ENCODE assay signal across 17 cellular contexts in genomic region chr9:27715651-27716050, GRCh38.
DNase-seq lines count a peak whose midpoint lies in the region; FAIRE-seq and TF ChIP-seq lines count a peak whose summit lies in the region.
"Had no signal": no experiment of that assay in that cellular context is flagged by ENCODE, and none has a peak within 500 bp of the region (broad histone marks: within the 10 kb centered on the region; RNA-seq: fewer than 3 reads in every experiment).

No MANE protein-coding gene starts in this region.

- no peaks in the 10 kb centered on the region for H3K4me1 Mint-ChIP-seq in immature natural killer cell
- H3K4me1 Mint-ChIP-seq: CD4-positive, alpha-beta memory T cell had no signal

- CTCF ChIA-PET in HEK293T (lab: Yijun Ruan, JAX): interaction anchor here (0.6 kb wide), 1 partner anchor 177 kb away, joined by 3 read pairs; no protein-coding TSS in a partner anchor

- H4K91ac ChIP-seq in trophoblast cell (ENCODE audit: low read depth, low read length): no peak overlapping the region

- no peak overlapping the region for H3K4ac ChIP-seq in trophoblast cell (ENCODE audit: low read depth, low read length)

- H2BK5ac ChIP-seq in trophoblast cell (ENCODE audit: low read depth, low read length, poor library complexity): no peak overlapping the region

- peak; percentile 48 for DNase-seq in ecto neural progenitor cell (ENCODE audit: low spot score)
- peak; percentile 75 for DNase-seq in islet precursor cell
- DNase-seq in trophoblast cell: peak; percentile 12 to 68
- DNase-seq in urothelium cell line (ENCODE audit: low spot score): no peak
- DNase-seq in HEK293T (ENCODE audit: extremely low spot score): no peak
- DNase-seq in kidney glomerular epithelial cell (lab: John Stamatoyannopoulos, UW): no peak
- no peak for DNase-seq in immature natural killer cell
- DNase-seq in stimulated activated CD4-positive, alpha-beta T cell treated with anti-CD3 and anti-CD28 coated beads, Interleukin-4, amount 100 ng/mL, for 4 hours: no peak
- DNase-seq: ACHN; CD4-positive, alpha-beta memory T cell; DMS153; DMS79; GF-D8; GOT3; H7 had no signal

- no peak overlapping the region for H2BK12ac ChIP-seq in trophoblast cell (ENCODE audit: low read length)

- FAIRE-seq in urothelium cell line (lab: Jason Lieb, UNC): peak; percentile 67
- FAIRE-seq: A204.1 had no signal

- H3K14ac ChIP-seq in trophoblast cell (ENCODE audit: low read length): no peak overlapping the region

- peaks cover 0 to 8% (median 4%) of the 10 kb centered on the region in 3 donors for H3K27me3 Mint-ChIP-seq in immature natural killer cell (ENCODE audit: low read depth in 3 of 3)

- H2AFZ ChIP-seq in trophoblast cell (ENCODE audit: insufficient read depth, low read length, poor library complexity): no peak overlapping the region

- no CpG with 5 or more reads among the region's 2 CpGs for WGBS in trophoblast cell (ENCODE audit: extremely low coverage, insufficient coverage, insufficient read length)

- H3K79me1 ChIP-seq in trophoblast cell (ENCODE audit: low read length): no peaks in the 10 kb centered on the region

- no peak overlapping the region for H3K27ac Mint-ChIP-seq in immature natural killer cell
- H3K27ac Mint-ChIP-seq: CD4-positive, alpha-beta memory T cell had no signal

- H3K23ac ChIP-seq in trophoblast cell (ENCODE audit: low read length): no peak overlapping the region

- H3K79me2 ChIP-seq in trophoblast cell (ENCODE audit: control insufficient read depth, insufficient read depth, low read length, poor library complexity): no peaks in the 10 kb centered on the region

- POLR2A ChIA-PET in HEK293T (lab: Yijun Ruan, JAX): no interaction called here

- H3K36me3 ChIP-seq in trophoblast cell (ENCODE audit: control insufficient read depth in 1 of 2, insufficient read depth in 2 of 2, low read length in 2 of 2): no peaks in the 10 kb centered on the region

- no peaks in the 10 kb centered on the region for H3K27me3 ChIP-seq in trophoblast cell (ENCODE audit: insufficient read depth, low read length)

- H3K4me1 ChIP-seq in trophoblast cell (ENCODE audit: control insufficient read depth in 1 of 2, insufficient read depth in 2 of 2, low read length in 2 of 2): peaks cover 3 to 4% of the 10 kb centered on the region in 2 experiments

- no peak overlapping the region for H3K4me3 Mint-ChIP-seq in immature natural killer cell
- H3K4me3 Mint-ChIP-seq: CD4-positive, alpha-beta memory T cell had no signal

- H3K9me3 Mint-ChIP-seq in immature natural killer cell: peaks cover 0 to 10% (median 3%) of the 10 kb centered on the region in 6 donors

- H3K9ac ChIP-seq in trophoblast cell (ENCODE audit: low read length): no peak overlapping the region

- no peak overlapping the region for H4K8ac ChIP-seq in trophoblast cell (ENCODE audit: low read depth, low read length)

- H3K18ac ChIP-seq in trophoblast cell (ENCODE audit: low read length): no peak overlapping the region

- no peaks in the 10 kb centered on the region for H3K36me3 Mint-ChIP-seq in immature natural killer cell
- H3K36me3 Mint-ChIP-seq: CD4-positive, alpha-beta memory T cell had no signal

- H3K4me2 ChIP-seq in trophoblast cell (ENCODE audit: low read length): no peak overlapping the region

- H3K9me3 ChIP-seq in trophoblast cell (ENCODE audit: insufficient read depth, low read depth, low read length): peaks cover 2% of the 10 kb centered on the region

- no peak overlapping the region for H2BK120ac ChIP-seq in trophoblast cell (ENCODE audit: insufficient read depth, low read length, poor library complexity)

- H2AK5ac ChIP-seq in trophoblast cell (ENCODE audit: low read length): no peak overlapping the region

- no peak overlapping the region for H4K12ac ChIP-seq in trophoblast cell (ENCODE audit: low read depth, low read length)

- no peak overlapping the region for H3K27ac ChIP-seq in trophoblast cell (ENCODE audit: low read depth, low read length)
- H3K27ac ChIP-seq: C4-2B had no signal

- H3K4me3 ChIP-seq in trophoblast cell (ENCODE audit: low read depth, low read length): no peak overlapping the region

TF ChIP-seq in HEK293T, 16 proteins besides CTCF, POLR2A, EP300 and RAD21:
- no peak for TF ChIP-seq SUZ12 (IDR thresholded peaks at IDR 0.05)
- no peak for TF ChIP-seq TARDBP (IDR thresholded peaks at IDR 0.05)
- no peak for TF ChIP-seq ELF4 (IDR thresholded peaks at IDR 0.05)
- TF ChIP-seq LEF1 (IDR thresholded peaks at IDR 0.05; ENCODE audit: borderline replicate concordance): no peak
- TF ChIP-seq SP1 (IDR thresholded peaks at IDR 0.05): no peak
- no peak for TF ChIP-seq FOXK2 (IDR thresholded peaks at IDR 0.05)
- TF ChIP-seq FOXA1 (IDR thresholded peaks at IDR 0.05): no peak
- no peak for TF ChIP-seq ZNF384 (IDR thresholded peaks at IDR 0.05)
- TF ChIP-seq, protein P1, sequence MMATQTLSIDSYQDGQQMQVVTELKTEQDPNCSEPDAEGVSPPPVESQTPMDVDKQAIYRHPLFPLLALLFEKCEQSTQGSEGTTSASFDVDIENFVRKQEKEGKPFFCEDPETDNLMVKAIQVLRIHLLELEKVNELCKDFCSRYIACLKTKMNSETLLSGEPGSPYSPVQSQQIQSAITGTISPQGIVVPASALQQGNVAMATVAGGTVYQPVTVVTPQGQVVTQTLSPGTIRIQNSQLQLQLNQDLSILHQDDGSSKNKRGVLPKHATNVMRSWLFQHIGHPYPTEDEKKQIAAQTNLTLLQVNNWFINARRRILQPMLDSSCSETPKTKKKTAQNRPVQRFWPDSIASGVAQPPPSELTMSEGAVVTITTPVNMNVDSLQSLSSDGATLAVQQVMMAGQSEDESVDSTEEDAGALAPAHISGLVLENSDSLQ (IDR thresholded peaks at IDR 0.05): no peak
- no peak for TF ChIP-seq BHLHE40 (IDR thresholded peaks at IDR 0.05; ENCODE audit: borderline replicate concordance)
- no peak for TF ChIP-seq ARNT (IDR thresholded peaks at IDR 0.05)
- no peak for TF ChIP-seq FOXM1 (IDR thresholded peaks at IDR 0.05; ENCODE audit: borderline replicate concordance)
- no peak for TF ChIP-seq HDGF (IDR thresholded peaks at IDR 0.05; ENCODE audit: borderline replicate concordance)
- no peak for TF ChIP-seq CTBP1 (IDR thresholded peaks at IDR 0.05; ENCODE audit: borderline replicate concordance)
- no peak for TF ChIP-seq L3MBTL2 (conservative IDR thresholded peaks at IDR 0.05)

Comparison
In these comparisons a context has a peak if more than half of its experiments do, and no peak if none do; other contexts are left out.
1. DNase-seq: peak in ecto neural progenitor cell (single experiment), islet precursor cell (single experiment) and trophoblast cell (2 of 2); none in urothelium cell line (single experiment), HEK293T (single experiment), kidney glomerular epithelial cell (single experiment), immature natural killer cell (0 of 3) and stimulated activated CD4-positive, alpha-beta T cell treated with anti-CD3 and anti-CD28 coated beads, Interleukin-4, amount 100 ng/mL, for 4 hours (0 of 2).